ENCODE assay signal across 22 cellular contexts in genomic region chr6:116218866-116219265, GRCh38.
"Had no signal": no experiment of that assay in that cellular context is flagged by ENCODE, and none has a peak within 500 bp of the region (broad histone marks: within the 10 kb centered on the region; RNA-seq: fewer than 3 reads in every experiment).

No MANE protein-coding gene starts in this region.

- H3K4me1 Mint-ChIP-seq: activated CD4-positive, alpha-beta T cell treated with anti-CD3 and anti-CD28 coated beads, Interleukin-2, amount 10 ng/mL, durations not matched to agents 24 days and 14 days; activated CD8-positive, alpha-beta memory T cell treated with anti-CD3 and anti-CD28 coated beads, Interleukin-2, amount 10 ng/mL, durations not matched to agents 7 days and 5 days; T-helper 17 cell had no signal

- H3K4me3 ChIP-seq: ascending aorta, MG63 had no signal

- H3K4me1 ChIP-seq: ascending aorta had no signal

- DNase-seq: activated B cell treated with CpG ODN at 0.5 μM for 24 hours; activated CD4-positive, alpha-beta T cell treated with anti-CD3 and anti-CD28 coated beads for 1 hour; activated CD4-positive, alpha-beta T cell treated with anti-CD3 and anti-CD28 coated beads, Interleukin-2, amount 10 ng/mL, durations not matched to agents 24 days and 14 days; activated CD4-positive, alpha-beta T cell treated with anti-CD3 and anti-CD28 coated beads, Interleukin-2, amount 50 U/mL, for 48 hours; activated CD8-positive, alpha-beta memory T cell treated with anti-CD3 and anti-CD28 coated beads, Interleukin-2, amount 10 ng/mL, durations not matched to agents 7 days and 5 days; activated effector memory CD4-positive, alpha-beta T cell treated with Interleukin-2 at 50 U/mL for 16 hours; activated naive CD4-positive, alpha-beta T cell; activated T-cell treated with anti-CD3 and anti-CD28 coated beads, Interleukin-2, amount 50 U/mL, for 24 hours; cerebellar nuclear complex; MG63; NCI-H1092 treated with DMSO at 0.1 percent for 48 hours; NCI-H1417 treated with DMSO at 0.1 percent for 48 hours; NCI-H2107; NCI-H345; NCI-H510A; SIG-M5; T-helper 17 cell; T-helper 9 cell had no signal

- H3K36me3 ChIP-seq: MG63 had no signal

- H3K9me3 ChIP-seq: ascending aorta, MG63 had no signal

- H3K27ac ChIP-seq: ascending aorta had no signal

- H3K36me3 Mint-ChIP-seq: brain had no signal

- H3K4me3 Mint-ChIP-seq: activated B cell treated with CpG ODN at 0.5 μM for 24 hours; activated CD4-positive, alpha-beta T cell treated with anti-CD3 and anti-CD28 coated beads, Interleukin-2, amount 10 ng/mL, durations not matched to agents 24 days and 14 days; activated CD8-positive, alpha-beta memory T cell treated with anti-CD3 and anti-CD28 coated beads, Interleukin-2, amount 10 ng/mL, durations not matched to agents 7 days and 5 days; activated naive CD4-positive, alpha-beta T cell treated with anti-CD3 and anti-CD28 coated beads, Interleukin-2, amount 50 U/mL, for 24 hours; activated T-cell treated with anti-CD3 and anti-CD28 coated beads, Interleukin-2, amount 50 U/mL, for 24 hours; activated T-helper 1 cell treated with anti-CD3 and anti-CD28 coated beads, Interleukin-12 subunit alpha, Interleukin-12 subunit beta, Interleukin-2, Interleukin-4 antibody, amounts not matched to agents 30 ng/mL and 10 ng/mL and 1 ng/mL, durations not matched to agents 14 hours and 24 hours and 36 hours; brain; T-helper 17 cell had no signal

- H3K27me3 ChIP-seq: ascending aorta, MG63 had no signal

- H3K9me3 Mint-ChIP-seq: activated B cell treated with CpG ODN at 0.5 μM for 24 hours; activated CD4-positive, alpha-beta T cell treated with anti-CD3 and anti-CD28 coated beads, Interleukin-2, amount 10 ng/mL, durations not matched to agents 24 days and 14 days; activated naive CD4-positive, alpha-beta T cell treated with anti-CD3 and anti-CD28 coated beads, Interleukin-2, amount 50 U/mL, for 24 hours; activated T-cell treated with anti-CD3 and anti-CD28 coated beads, Interleukin-2, amount 50 U/mL, for 24 hours; activated T-helper 1 cell treated with anti-CD3 and anti-CD28 coated beads, Interleukin-12 subunit alpha, Interleukin-12 subunit beta, Interleukin-2, Interleukin-4 antibody, amounts not matched to agents 30 ng/mL and 10 ng/mL and 1 ng/mL, durations not matched to agents 14 hours and 24 hours and 36 hours; brain had no signal

- H3K27me3 Mint-ChIP-seq: activated B cell treated with CpG ODN at 0.5 μM for 24 hours; activated CD4-positive, alpha-beta T cell treated with anti-CD3 and anti-CD28 coated beads, Interleukin-2, amount 10 ng/mL, durations not matched to agents 24 days and 14 days; activated CD8-positive, alpha-beta memory T cell treated with anti-CD3 and anti-CD28 coated beads, Interleukin-2, amount 10 ng/mL, durations not matched to agents 7 days and 5 days; activated naive CD4-positive, alpha-beta T cell treated with anti-CD3 and anti-CD28 coated beads, Interleukin-2, amount 50 U/mL, for 24 hours; activated T-cell treated with anti-CD3 and anti-CD28 coated beads, Interleukin-2, amount 50 U/mL, for 24 hours; T-helper 17 cell had no signal

- H3K27ac Mint-ChIP-seq: activated B cell treated with CpG ODN at 0.5 μM for 24 hours; activated CD4-positive, alpha-beta T cell treated with anti-CD3 and anti-CD28 coated beads, Interleukin-2, amount 10 ng/mL, durations not matched to agents 24 days and 14 days; activated CD8-positive, alpha-beta memory T cell treated with anti-CD3 and anti-CD28 coated beads, Interleukin-2, amount 10 ng/mL, durations not matched to agents 7 days and 5 days; activated naive CD4-positive, alpha-beta T cell treated with anti-CD3 and anti-CD28 coated beads, Interleukin-2, amount 50 U/mL, for 24 hours; activated T-cell treated with anti-CD3 and anti-CD28 coated beads, Interleukin-2, amount 50 U/mL, for 24 hours; activated T-helper 1 cell treated with anti-CD3 and anti-CD28 coated beads, Interleukin-12 subunit alpha, Interleukin-12 subunit beta, Interleukin-2, Interleukin-4 antibody, amounts not matched to agents 30 ng/mL and 10 ng/mL and 1 ng/mL, durations not matched to agents 14 hours and 24 hours and 36 hours; brain; T-helper 17 cell had no signal

- ATAC-seq: activated CD8-positive, alpha-beta memory T cell treated with anti-CD3 and anti-CD28 coated beads, Interleukin-2, amount 10 ng/mL, durations not matched to agents 7 days and 5 days; T-helper 17 cell had no signal
